ENCODE assay signal across 2 cellular contexts in genomic region chr11:60343094-60343704, GRCh38.
TF ChIP-seq lines count a peak whose summit lies in the region.

No MANE protein-coding gene starts in this region.

TF ChIP-seq in HCT116, 20 proteins besides CTCF, POLR2A, EP300 and RAD21:
- TF ChIP-seq SIN3A (IDR thresholded peaks at IDR 0.05; ENCODE audit: low read depth) (no peak), REST (IDR thresholded peaks at IDR 0.05; ENCODE audit: low read depth) (no peak), TCF7L2 (IDR thresholded peaks at IDR 0.05; ENCODE audit: borderline replicate concordance, extremely low read depth, insufficient read depth, insufficient read length) (no peak), SP1 (IDR thresholded peaks at IDR 0.05; ENCODE audit: low read depth) (no peak), ELF1 (IDR thresholded peaks at IDR 0.05; ENCODE audit: borderline replicate concordance, low read depth) (no peak), ZNF274 (IDR thresholded peaks at IDR 0.05; ENCODE audit: low read depth, low read length) (no peak), ZFX (IDR thresholded peaks at IDR 0.05) (no peak), EZH2 (IDR thresholded peaks at IDR 0.05) (no peak), JUND (IDR thresholded peaks at IDR 0.05) (no peak), ATF3 (IDR thresholded peaks at IDR 0.05) (no peak), CBX3 (IDR thresholded peaks at IDR 0.05; ENCODE audit: low read depth) (no peak), SRF (IDR thresholded peaks at IDR 0.05; ENCODE audit: low read depth) (no peak), CEBPB (IDR thresholded peaks at IDR 0.05; ENCODE audit: low read depth) (no peak)

TF ChIP-seq in HepG2, 621 proteins besides CTCF, POLR2A, EP300 and RAD21:
- TF ChIP-seq MATR3 (CRISPR knock-in tag; IDR thresholded peaks at IDR 0.05): no peak
- TF ChIP-seq KDM1A (CRISPR knock-in tag; IDR thresholded peaks at IDR 0.05): no peak
- no peak for TF ChIP-seq ESRRA (CRISPR knock-in tag; IDR thresholded peaks at IDR 0.05; ENCODE audit: low read depth)
- TF ChIP-seq CENPBD1 (CRISPR knock-in tag; IDR thresholded peaks at IDR 0.05; ENCODE audit: borderline replicate concordance, low read depth): no peak
- no peak for TF ChIP-seq ZNF180 (CRISPR knock-in tag; IDR thresholded peaks at IDR 0.05; ENCODE audit: borderline replicate concordance, low read depth)
- no peak for TF ChIP-seq KLF16 (CRISPR knock-in tag; IDR thresholded peaks at IDR 0.05)
- no peak for TF ChIP-seq ZNF644 (CRISPR knock-in tag; IDR thresholded peaks at IDR 0.05; ENCODE audit: low read depth)
- TF ChIP-seq ATF7 (IDR thresholded peaks at IDR 0.05): no peak
- no peak for TF ChIP-seq ATF7 (CRISPR knock-in tag; IDR thresholded peaks at IDR 0.05)
- no peak for TF ChIP-seq ARHGAP35 (CRISPR knock-in tag; IDR thresholded peaks at IDR 0.05; ENCODE audit: borderline replicate concordance)
- no peak for TF ChIP-seq ZNF703 (CRISPR knock-in tag; IDR thresholded peaks at IDR 0.05; ENCODE audit: borderline replicate concordance)
- TF ChIP-seq ZNF747 (CRISPR knock-in tag; IDR thresholded peaks at IDR 0.05; ENCODE audit: borderline replicate concordance): no peak
- TF ChIP-seq SNAPC2 (CRISPR knock-in tag; IDR thresholded peaks at IDR 0.05): no peak
- no peak for TF ChIP-seq ZNF543 (CRISPR knock-in tag; IDR thresholded peaks at IDR 0.05)
- TF ChIP-seq ZNF317 (CRISPR knock-in tag; IDR thresholded peaks at IDR 0.05): no peak
- TF ChIP-seq ARID5B (CRISPR knock-in tag; IDR thresholded peaks at IDR 0.05): no peak
- no peak for TF ChIP-seq HMGXB3 (CRISPR knock-in tag; IDR thresholded peaks at IDR 0.05; ENCODE audit: borderline replicate concordance)
- TF ChIP-seq ZNF7 (CRISPR knock-in tag; IDR thresholded peaks at IDR 0.05): no peak
- TF ChIP-seq MTERF4 (CRISPR knock-in tag; IDR thresholded peaks at IDR 0.05): no peak
- TF ChIP-seq REST (IDR thresholded peaks at IDR 0.05; ENCODE audit: borderline replicate concordance in 1 of 2, low read depth in 1 of 2, low read length in 2 of 2): no peak
